Comparison of ENCODE assay signal across 40 cellular contexts in genomic region chr1:69479734-69480133, GRCh38.
"Had no signal": no experiment of that assay in that cellular context is flagged by ENCODE, and none has a peak within 500 bp of the region (broad histone marks: within the 10 kb centered on the region; RNA-seq: fewer than 3 reads in every experiment).

No MANE protein-coding gene starts in this region.

- H3K9me3 ChIP-seq: ascending aorta had no signal

- H3K4me1 ChIP-seq: ascending aorta had no signal

- DNase-seq: activated CD4-positive, alpha-beta memory T cell treated with anti-CD3 and anti-CD28 coated beads, Interleukin-2, amount 10 ng/mL, durations not matched to agents 7 days and 5 days; activated CD4-positive, alpha-beta T cell treated with anti-CD3 and anti-CD28 coated beads for 1 hour; activated CD4-positive, alpha-beta T cell treated with anti-CD3 and anti-CD28 coated beads for 36 hours; activated CD4-positive, alpha-beta T cell treated with anti-CD3 and anti-CD28 coated beads for 48 hours; activated CD4-positive, alpha-beta T cell treated with anti-CD3 and anti-CD28 coated beads, Interleukin-2, amount 10 ng/mL, durations not matched to agents 7 days and 5 days; activated CD4-positive, alpha-beta T cell treated with anti-CD3 and anti-CD28 coated beads, Interleukin-2, amount 50 U/mL, for 48 hours; activated CD4-positive, CD25-positive, alpha-beta regulatory T cell; activated CD8-positive, alpha-beta memory T cell treated with anti-CD3 and anti-CD28 coated beads for 24 hours; activated CD8-positive, alpha-beta memory T cell treated with anti-CD3 and anti-CD28 coated beads, Interleukin-2, amount 10 ng/mL, durations not matched to agents 7 days and 5 days; activated CD8-positive, alpha-beta memory T cell treated with anti-CD3 and anti-CD28 coated beads, Interleukin-2, amount 50 U/mL, for 48 hours; activated CD8-positive, alpha-beta T cell treated with anti-CD3 and anti-CD28 coated beads, Interleukin-2, amount 10 ng/mL, durations not matched to agents 7 days and 5 days; activated effector memory CD4-positive, alpha-beta T cell treated with Interleukin-2 at 50 U/mL for 16 hours; activated gamma-delta T cell; activated naive CD4-positive, alpha-beta T cell treated with anti-CD3 and anti-CD28 coated beads, Interleukin-2, amount 10 ng/mL, durations not matched to agents 7 days and 5 days; activated naive CD4-positive, alpha-beta T cell treated with Interleukin-2 at 50 U/mL for 16 hours; activated naive CD8-positive, alpha-beta T cell treated with anti-CD3 and anti-CD28 coated beads, Interleukin-2, amount 10 ng/mL, durations not matched to agents 7 days and 5 days; activated naive CD8-positive, alpha-beta T cell treated with anti-CD3 and anti-CD28 coated beads, Interleukin-2, amount 50 U/mL, for 24 hours; activated T-cell treated with anti-CD3 and anti-CD28 coated beads, Interleukin-2, amount 50 U/mL, for 24 hours; activated T-cell treated with anti-CD3 and anti-CD28 coated beads, Interleukin-2, amount 50 U/mL, for 48 hours; amygdala; anterior cingulate cortex; caudate nucleus; cerebellar nuclear complex; T-helper 1 cell; T-helper 2 cell; T-helper 9 cell; WERI-Rb-1 had no signal

- H3K27ac ChIP-seq: ascending aorta, WERI-Rb-1 had no signal

- H3K27me3 ChIP-seq: ascending aorta, cardiac muscle cell had no signal

- H3K36me3 Mint-ChIP-seq: activated CD8-positive, alpha-beta memory T cell treated with anti-CD3 and anti-CD28 coated beads, Interleukin-2, amount 10 ng/mL, durations not matched to agents 7 days and 5 days; activated naive CD4-positive, alpha-beta T cell treated with anti-CD3 and anti-CD28 coated beads, Interleukin-2, amount 10 ng/mL, durations not matched to agents 7 days and 5 days; activated naive CD4-positive, alpha-beta T cell treated with anti-CD3 and anti-CD28 coated beads, Interleukin-2, amount 50 U/mL, for 24 hours; activated naive CD8-positive, alpha-beta T cell; activated naive CD8-positive, alpha-beta T cell treated with anti-CD3 and anti-CD28 coated beads, Interleukin-2, amount 10 ng/mL, durations not matched to agents 7 days and 5 days; brain; WTC11 had no signal

- H3K4me3 ChIP-seq: ascending aorta, cardiac muscle cell had no signal

- FAIRE-seq: bronchial epithelial cell, TTC549 had no signal

- H3K36me3 ChIP-seq: ascending aorta, cardiac muscle cell, WERI-Rb-1 had no signal

- H3K9me3 Mint-ChIP-seq: activated CD4-positive, alpha-beta T cell treated with anti-CD3 and anti-CD28 coated beads, Interleukin-2, amount 10 ng/mL, durations not matched to agents 7 days and 5 days; activated naive CD4-positive, alpha-beta T cell treated with anti-CD3 and anti-CD28 coated beads, Interleukin-2, amount 10 ng/mL, durations not matched to agents 7 days and 5 days; activated naive CD8-positive, alpha-beta T cell treated with anti-CD3 and anti-CD28 coated beads, Interleukin-2, amount 10 ng/mL, durations not matched to agents 7 days and 5 days; activated naive CD8-positive, alpha-beta T cell treated with anti-CD3 and anti-CD28 coated beads, Interleukin-2, amount 50 U/mL, for 24 hours; brain; T-helper 1 cell treated with Interleukin-12 subunit alpha and Interleukin-12 subunit beta and Interleukin-4 antibody, amounts not matched to agents 30 μg/mL and 1 μg/mL, for 36 hours; T-helper 2 cell treated with Interferon-gamma antibody and Interleukin-4, amounts not matched to agents 5 μg/mL and 100 μg/mL, for 36 hours; WTC11 had no signal

- H3K4me1 Mint-ChIP-seq: activated CD4-positive, alpha-beta memory T cell treated with anti-CD3 and anti-CD28 coated beads, Interleukin-2, amount 10 ng/mL, durations not matched to agents 7 days and 5 days; activated CD4-positive, alpha-beta T cell treated with anti-CD3 and anti-CD28 coated beads for 36 hours; activated CD4-positive, alpha-beta T cell treated with anti-CD3 and anti-CD28 coated beads, Interleukin-2, amount 10 ng/mL, durations not matched to agents 7 days and 5 days; activated CD8-positive, alpha-beta memory T cell treated with anti-CD3 and anti-CD28 coated beads, Interleukin-2, amount 10 ng/mL, durations not matched to agents 7 days and 5 days; activated naive CD4-positive, alpha-beta T cell treated with anti-CD3 and anti-CD28 coated beads, Interleukin-2, amount 10 ng/mL, durations not matched to agents 7 days and 5 days; activated naive CD8-positive, alpha-beta T cell treated with anti-CD3 and anti-CD28 coated beads, Interleukin-2, amount 10 ng/mL, durations not matched to agents 7 days and 5 days; activated naive CD8-positive, alpha-beta T cell treated with anti-CD3 and anti-CD28 coated beads, Interleukin-2, amount 50 U/mL, for 24 hours; brain; central memory CD8-positive, alpha-beta T cell; WTC11 had no signal

- ATAC-seq: activated CD4-positive, alpha-beta T cell treated with anti-CD3 and anti-CD28 coated beads for 36 hours; activated CD4-positive, CD25-positive, alpha-beta regulatory T cell treated with anti-CD3 and anti-CD28 coated beads, Interleukin-2, amount 50 U/mL, for 24 hours; activated CD8-positive, alpha-beta memory T cell treated with anti-CD3 and anti-CD28 coated beads, Interleukin-2, amount 10 ng/mL, durations not matched to agents 7 days and 5 days; activated CD8-positive, alpha-beta T cell treated with anti-CD3 and anti-CD28 coated beads, Interleukin-2, amount 10 ng/mL, durations not matched to agents 7 days and 5 days; activated naive CD8-positive, alpha-beta T cell treated with anti-CD3 and anti-CD28 coated beads, Interleukin-2, amount 50 U/mL, for 24 hours; WTC11 had no signal

- H3K27ac Mint-ChIP-seq: activated CD4-positive, alpha-beta memory T cell treated with anti-CD3 and anti-CD28 coated beads, Interleukin-2, amount 10 ng/mL, durations not matched to agents 7 days and 5 days; activated CD4-positive, alpha-beta T cell treated with anti-CD3 and anti-CD28 coated beads for 36 hours; activated CD4-positive, alpha-beta T cell treated with anti-CD3 and anti-CD28 coated beads, Interleukin-2, amount 10 ng/mL, durations not matched to agents 7 days and 5 days; activated CD8-positive, alpha-beta memory T cell treated with anti-CD3 and anti-CD28 coated beads, Interleukin-2, amount 10 ng/mL, durations not matched to agents 7 days and 5 days; activated CD8-positive, alpha-beta T cell treated with anti-CD3 and anti-CD28 coated beads, Interleukin-2, amount 10 ng/mL, durations not matched to agents 7 days and 5 days; activated naive CD4-positive, alpha-beta T cell treated with anti-CD3 and anti-CD28 coated beads, Interleukin-2, amount 10 ng/mL, durations not matched to agents 7 days and 5 days; activated naive CD4-positive, alpha-beta T cell treated with anti-CD3 and anti-CD28 coated beads, Interleukin-2, amount 50 U/mL, for 24 hours; activated naive CD8-positive, alpha-beta T cell; activated naive CD8-positive, alpha-beta T cell treated with anti-CD3 and anti-CD28 coated beads, Interleukin-2, amount 10 ng/mL, durations not matched to agents 7 days and 5 days; activated naive CD8-positive, alpha-beta T cell treated with anti-CD3 and anti-CD28 coated beads, Interleukin-2, amount 50 U/mL, for 24 hours; activated T-cell treated with anti-CD3 and anti-CD28 coated beads, Interleukin-2, amount 50 U/mL, for 24 hours; activated T-helper 2 cell treated with anti-CD3 and anti-CD28 coated beads, Interferon-gamma antibody, Interleukin-2, Interleukin-4, amounts not matched to agents 10 μg/mL and 5 μg/mL and 100 μg/mL, durations not matched to agents 14 hours and 24 hours and 36 hours; brain; T-helper 1 cell treated with Interleukin-12 subunit alpha and Interleukin-12 subunit beta and Interleukin-4 antibody, amounts not matched to agents 30 μg/mL and 1 μg/mL, for 36 hours; T-helper 2 cell treated with Interferon-gamma antibody and Interleukin-4, amounts not matched to agents 5 μg/mL and 100 μg/mL, for 36 hours; WTC11 had no signal

- H3K4me3 Mint-ChIP-seq: activated CD4-positive, alpha-beta memory T cell treated with anti-CD3 and anti-CD28 coated beads, Interleukin-2, amount 10 ng/mL, durations not matched to agents 7 days and 5 days; activated CD4-positive, alpha-beta T cell treated with anti-CD3 and anti-CD28 coated beads for 36 hours; activated CD4-positive, alpha-beta T cell treated with anti-CD3 and anti-CD28 coated beads, Interleukin-2, amount 10 ng/mL, durations not matched to agents 7 days and 5 days; activated CD8-positive, alpha-beta memory T cell treated with anti-CD3 and anti-CD28 coated beads, Interleukin-2, amount 10 ng/mL, durations not matched to agents 7 days and 5 days; activated CD8-positive, alpha-beta T cell treated with anti-CD3 and anti-CD28 coated beads, Interleukin-2, amount 10 ng/mL, durations not matched to agents 7 days and 5 days; activated naive CD4-positive, alpha-beta T cell treated with anti-CD3 and anti-CD28 coated beads, Interleukin-2, amount 10 ng/mL, durations not matched to agents 7 days and 5 days; activated naive CD4-positive, alpha-beta T cell treated with anti-CD3 and anti-CD28 coated beads, Interleukin-2, amount 50 U/mL, for 24 hours; activated naive CD8-positive, alpha-beta T cell; activated naive CD8-positive, alpha-beta T cell treated with anti-CD3 and anti-CD28 coated beads, Interleukin-2, amount 10 ng/mL, durations not matched to agents 7 days and 5 days; activated naive CD8-positive, alpha-beta T cell treated with anti-CD3 and anti-CD28 coated beads, Interleukin-2, amount 50 U/mL, for 24 hours; activated T-cell treated with anti-CD3 and anti-CD28 coated beads, Interleukin-2, amount 50 U/mL, for 24 hours; brain; central memory CD8-positive, alpha-beta T cell; T-helper 1 cell treated with Interleukin-12 subunit alpha and Interleukin-12 subunit beta and Interleukin-4 antibody, amounts not matched to agents 30 μg/mL and 1 μg/mL, for 36 hours; T-helper 2 cell treated with Interferon-gamma antibody and Interleukin-4, amounts not matched to agents 5 μg/mL and 100 μg/mL, for 36 hours; WTC11 had no signal

- H3K27me3 Mint-ChIP-seq: activated CD4-positive, alpha-beta memory T cell treated with anti-CD3 and anti-CD28 coated beads, Interleukin-2, amount 10 ng/mL, durations not matched to agents 7 days and 5 days; activated CD4-positive, alpha-beta T cell treated with anti-CD3 and anti-CD28 coated beads for 36 hours; activated CD4-positive, alpha-beta T cell treated with anti-CD3 and anti-CD28 coated beads, Interleukin-2, amount 10 ng/mL, durations not matched to agents 7 days and 5 days; activated CD8-positive, alpha-beta memory T cell treated with anti-CD3 and anti-CD28 coated beads, Interleukin-2, amount 10 ng/mL, durations not matched to agents 7 days and 5 days; activated naive CD4-positive, alpha-beta T cell treated with anti-CD3 and anti-CD28 coated beads, Interleukin-2, amount 10 ng/mL, durations not matched to agents 7 days and 5 days; activated naive CD4-positive, alpha-beta T cell treated with anti-CD3 and anti-CD28 coated beads, Interleukin-2, amount 50 U/mL, for 24 hours; activated naive CD8-positive, alpha-beta T cell; activated naive CD8-positive, alpha-beta T cell treated with anti-CD3 and anti-CD28 coated beads, Interleukin-2, amount 10 ng/mL, durations not matched to agents 7 days and 5 days; activated naive CD8-positive, alpha-beta T cell treated with anti-CD3 and anti-CD28 coated beads, Interleukin-2, amount 50 U/mL, for 24 hours; activated T-cell treated with anti-CD3 and anti-CD28 coated beads, Interleukin-2, amount 50 U/mL, for 24 hours; central memory CD8-positive, alpha-beta T cell had no signal
